Comparison of ENCODE assay signal across 34 cellular contexts in the genomic region with DNA sequence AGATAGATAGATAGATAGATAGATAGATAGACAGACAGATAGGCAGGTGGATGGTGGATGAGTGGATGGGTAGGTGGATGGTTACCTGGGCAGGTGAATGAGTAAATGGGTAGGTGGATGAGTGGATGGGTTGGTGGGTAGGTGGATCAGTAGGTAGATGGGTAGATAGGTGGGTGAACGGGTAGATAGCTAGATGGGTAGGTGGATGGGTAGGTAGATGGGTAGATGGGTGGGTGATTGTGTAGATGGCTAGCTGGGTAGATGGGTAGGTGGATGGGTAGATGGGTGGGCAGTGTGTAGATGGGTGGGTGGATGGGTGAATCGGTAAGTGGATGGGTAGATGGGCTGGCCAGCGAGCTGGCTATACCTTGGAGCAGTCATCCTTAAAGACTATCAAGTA.
"Had no signal": no experiment of that assay in that cellular context is flagged by ENCODE, and none has a peak within 500 bp of the region (broad histone marks: within the 10 kb centered on the region; RNA-seq: fewer than 3 reads in every experiment).

No MANE protein-coding gene starts in this region.

- H3K4me1 ChIP-seq: gastroesophageal sphincter had no signal

- H3K4me3 ChIP-seq: coronary artery, dorsolateral prefrontal cortex, esophagus squamous epithelium, gastroesophageal sphincter had no signal

- H3K27me3 Mint-ChIP-seq: activated B cell treated with CpG ODN at 0.5 μM for 24 hours; activated CD4-positive, alpha-beta memory T cell treated with anti-CD3 and anti-CD28 coated beads, Interleukin-2, amount 10 ng/mL, durations not matched to agents 7 days and 5 days; activated CD4-positive, alpha-beta T cell treated with anti-CD3 and anti-CD28 coated beads, Interleukin-2, amount 10 ng/mL, durations not matched to agents 7 days and 5 days; activated naive CD8-positive, alpha-beta T cell; activated T-cell treated with anti-CD3 and anti-CD28 coated beads, Interleukin-2, amount 50 U/mL, for 24 hours; central memory CD8-positive, alpha-beta T cell; dendritic cell treated with granulocyte-macrophage colony-stimulating factor and Interleukin-4, amounts not matched to agents 40 ng/mL and 50 ng/mL, for 4 days; effector memory CD8-positive, alpha-beta T cell had no signal

- H3K9me3 ChIP-seq: esophagus squamous epithelium, gastroesophageal sphincter had no signal

- H3K27ac ChIP-seq: brain microvascular endothelial cell, coronary artery, dorsolateral prefrontal cortex, esophagus squamous epithelium, gastroesophageal sphincter, WERI-Rb-1 had no signal

- DNase-seq: activated B cell treated with CpG ODN at 0.5 μM for 24 hours; activated CD4-positive, alpha-beta memory T cell treated with anti-CD3 and anti-CD28 coated beads, Interleukin-2, amount 10 ng/mL, durations not matched to agents 7 days and 5 days; activated CD4-positive, alpha-beta T cell treated with anti-CD3 and anti-CD28 coated beads, Interleukin-2, amount 10 ng/mL, durations not matched to agents 7 days and 5 days; activated CD4-positive, alpha-beta T cell treated with anti-CD3 and anti-CD28 coated beads, Interleukin-2, amount 50 U/mL, for 4 hours; activated CD8-positive, alpha-beta memory T cell treated with anti-CD3 and anti-CD28 coated beads, Interleukin-2, amount 50 U/mL, for 48 hours; activated gamma-delta T cell treated with Interleukin-2 at 50 U/mL for 16 hours; activated naive CD4-positive, alpha-beta T cell treated with anti-CD3 and anti-CD28 coated beads, Interleukin-2, amount 50 U/mL, for 16 hours; activated naive CD4-positive, alpha-beta T cell treated with Interleukin-2 at 50 U/mL for 16 hours; activated T-cell treated with anti-CD3 and anti-CD28 coated beads for 4 hours; activated T-cell treated with anti-CD3 and anti-CD28 coated beads, Interleukin-2, amount 50 U/mL, for 24 hours; activated T-cell treated with anti-CD3 and anti-CD28 coated beads, Interleukin-2, amount 50 U/mL, for 72 hours; amniotic stem cell; anterior cingulate cortex; brain microvascular endothelial cell; dorsolateral prefrontal cortex; effector CD4-positive, alpha-beta T cell; effector memory CD8-positive, alpha-beta T cell; esophagus squamous epithelium; foreskin melanocyte; T-helper 1 cell; T-helper 17 cell; T1000; WERI-Rb-1 had no signal

- FAIRE-seq: astrocyte, bronchial epithelial cell, endometrium, endothelial cell of umbilical vein had no signal

- H3K27ac Mint-ChIP-seq: activated B cell treated with CpG ODN at 0.5 μM for 24 hours; activated CD4-positive, alpha-beta memory T cell treated with anti-CD3 and anti-CD28 coated beads, Interleukin-2, amount 10 ng/mL, durations not matched to agents 7 days and 5 days; activated CD4-positive, alpha-beta T cell treated with anti-CD3 and anti-CD28 coated beads, Interleukin-2, amount 10 ng/mL, durations not matched to agents 7 days and 5 days; activated naive CD8-positive, alpha-beta T cell; activated T-cell treated with anti-CD3 and anti-CD28 coated beads, Interleukin-2, amount 50 U/mL, for 24 hours; activated T-cell treated with anti-CD3 and anti-CD28 coated beads, Interleukin-2, amount 50 U/mL, for 72 hours; dendritic cell treated with granulocyte-macrophage colony-stimulating factor and Interleukin-4, amounts not matched to agents 40 ng/mL and 50 ng/mL, for 4 days; effector memory CD8-positive, alpha-beta T cell; T-helper 17 cell; T-helper 2 cell treated with Interferon-gamma antibody and Interleukin-4, amounts not matched to agents 5 μg/mL and 100 μg/mL, for 36 hours had no signal

- H3K9me3 Mint-ChIP-seq: activated B cell treated with CpG ODN at 0.5 μM for 24 hours; activated CD4-positive, alpha-beta memory T cell treated with anti-CD3 and anti-CD28 coated beads, Interleukin-2, amount 10 ng/mL, durations not matched to agents 7 days and 5 days; activated CD4-positive, alpha-beta T cell treated with anti-CD3 and anti-CD28 coated beads, Interleukin-2, amount 10 ng/mL, durations not matched to agents 7 days and 5 days; activated T-cell treated with anti-CD3 and anti-CD28 coated beads, Interleukin-2, amount 50 U/mL, for 24 hours; activated T-cell treated with anti-CD3 and anti-CD28 coated beads, Interleukin-2, amount 50 U/mL, for 72 hours; central memory CD8-positive, alpha-beta T cell; dendritic cell treated with granulocyte-macrophage colony-stimulating factor and Interleukin-4, amounts not matched to agents 40 ng/mL and 50 ng/mL, for 4 days; effector memory CD8-positive, alpha-beta T cell; T-helper 2 cell treated with Interferon-gamma antibody and Interleukin-4, amounts not matched to agents 5 μg/mL and 100 μg/mL, for 36 hours had no signal

- H3K4me3 Mint-ChIP-seq: activated B cell treated with CpG ODN at 0.5 μM for 24 hours; activated CD4-positive, alpha-beta memory T cell treated with anti-CD3 and anti-CD28 coated beads, Interleukin-2, amount 10 ng/mL, durations not matched to agents 7 days and 5 days; activated CD4-positive, alpha-beta T cell treated with anti-CD3 and anti-CD28 coated beads, Interleukin-2, amount 10 ng/mL, durations not matched to agents 7 days and 5 days; activated naive CD8-positive, alpha-beta T cell; activated T-cell treated with anti-CD3 and anti-CD28 coated beads, Interleukin-2, amount 50 U/mL, for 24 hours; activated T-cell treated with anti-CD3 and anti-CD28 coated beads, Interleukin-2, amount 50 U/mL, for 72 hours; central memory CD8-positive, alpha-beta T cell; dendritic cell treated with granulocyte-macrophage colony-stimulating factor and Interleukin-4, amounts not matched to agents 40 ng/mL and 50 ng/mL, for 4 days; effector memory CD8-positive, alpha-beta T cell; T-helper 17 cell; T-helper 2 cell treated with Interferon-gamma antibody and Interleukin-4, amounts not matched to agents 5 μg/mL and 100 μg/mL, for 36 hours had no signal

- ATAC-seq: activated CD4-positive, CD25-positive, alpha-beta regulatory T cell treated with anti-CD3 and anti-CD28 coated beads, Interleukin-2, amount 50 U/mL, for 24 hours; activated T-cell treated with anti-CD3 and anti-CD28 coated beads, Interleukin-2, amount 50 U/mL, for 72 hours; effector memory CD8-positive, alpha-beta T cell; gastroesophageal sphincter; T-helper 17 cell had no signal

- H3K27me3 ChIP-seq: brain microvascular endothelial cell, esophagus squamous epithelium, gastroesophageal sphincter had no signal

- H3K36me3 ChIP-seq: brain microvascular endothelial cell, esophagus squamous epithelium, WERI-Rb-1 had no signal
